Comparison of ENCODE assay signal across 29 cellular contexts in the genomic region with DNA sequence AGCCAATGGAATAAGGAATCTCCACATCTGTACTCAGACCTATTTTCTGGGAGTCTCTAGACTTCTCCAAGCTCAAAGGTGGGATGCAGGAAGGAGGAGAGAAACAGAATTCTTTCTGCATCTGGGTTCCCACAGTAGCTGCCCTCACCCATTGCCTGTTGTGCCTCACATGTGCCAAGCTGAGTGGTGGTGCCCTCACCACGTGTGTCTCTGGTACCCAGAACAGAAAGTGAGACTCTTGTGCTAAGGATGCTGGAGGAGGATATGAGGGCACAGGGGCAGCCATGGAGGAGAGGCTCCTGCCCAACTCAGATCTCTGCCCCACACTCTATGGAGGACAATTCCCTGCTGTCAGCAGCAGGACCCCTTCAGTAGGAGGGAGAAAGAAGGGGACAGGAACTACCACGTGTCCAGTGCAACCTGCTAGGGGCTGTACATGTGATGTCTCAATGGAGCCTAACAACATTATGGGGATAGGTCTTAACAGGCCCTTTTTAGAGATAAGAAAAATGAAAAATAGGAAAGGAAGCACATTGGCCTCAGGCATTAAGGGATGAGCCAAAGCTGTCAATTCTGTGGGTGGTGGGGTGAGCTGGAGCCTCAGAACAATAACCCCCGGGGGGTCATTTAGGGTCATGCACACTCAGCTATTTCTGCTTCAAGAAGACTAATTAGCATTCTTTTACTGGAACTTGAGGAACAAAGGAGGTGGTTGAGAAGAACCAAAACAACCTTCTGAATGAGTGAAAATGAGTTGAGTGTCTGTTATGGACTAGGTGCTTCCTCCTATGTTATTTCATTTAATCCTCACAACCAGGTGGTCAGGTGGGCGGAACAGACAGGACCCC. TPM values are rescaled to one million over a fixed set of nuclear protein-coding genes. Genes with fewer than 3 reads are reported as not detected.
DNase-seq lines count a peak whose midpoint lies in the region; ATAC-seq, FAIRE-seq and TF ChIP-seq lines count a peak whose summit lies in the region.
"Had no signal": no experiment of that assay in that cellular context is flagged by ENCODE, and none has a peak within 500 bp of the region (broad histone marks: within the 10 kb centered on the region; RNA-seq: fewer than 3 reads in every experiment).

No MANE protein-coding gene starts in this region.

- TF ChIP-seq RAD21 in A549 (conservative IDR thresholded peaks at IDR 0.05 in 1 of 2, IDR thresholded peaks at IDR 0.05 in 1 of 2) (no peak), H1 (IDR thresholded peaks at IDR 0.05 in 1 of 2, conservative IDR thresholded peaks at IDR 0.05 in 1 of 2; ENCODE audit: low read depth in 2 of 2, low read length in 2 of 2) (no peak)

- CTCF ChIA-PET in A549 (lab: Yijun Ruan, JAX) (interaction anchor here (0.9 to 2.2 kb wide), 4 partner anchors 9 to 42 kb away, joined by 3 to 8 read pairs (median 6); no protein-coding TSS in a partner anchor), H1 (lab: Charles Lee; ENCODE audit: partially characterized antibody) (interaction anchor here (0.6 to 2.1 kb wide), 6 partner anchors 17 to 74 kb away, joined by 3 to 13 read pairs (median 3); no protein-coding TSS in a partner anchor), WTC11 (lab: Charles Lee) (interaction anchor here (2.7 kb wide), 1 partner anchor 33 kb away, joined by 14 read pairs; no protein-coding TSS in a partner anchor)

- H2BK5ac ChIP-seq in H1 (ENCODE audit: low read depth, low read length) = no peak overlapping the region

- H2AFZ ChIP-seq in Karpas-422 (ENCODE audit: low read length) = no peak overlapping the region
- no peak overlapping the region for H2AFZ ChIP-seq in H1 (ENCODE audit: low read length)

- no peak overlapping the region for H3K4me3 Mint-ChIP-seq in stimulated activated effector memory CD8-positive, alpha-beta T cell treated with anti-CD3 and anti-CD28 coated beads, Interleukin-12 subunit alpha, Interleukin-12 subunit beta, amount 100 ng/mL, for 72 hours
- no peak overlapping the region for H3K4me3 Mint-ChIP-seq in WTC11
- H3K4me3 Mint-ChIP-seq: B cell; CD8-positive, alpha-beta T cell; H9 had no signal

- no peaks in the 10 kb centered on the region for H3K4me1 ChIP-seq in A549
- no peaks in the 10 kb centered on the region for H3K4me1 ChIP-seq in Karpas-422 (ENCODE audit: low read length)
- H3K4me1 ChIP-seq in H1 (replicated peaks in 1 of 4; ENCODE audit: control insufficient read depth in 3 of 4, insufficient read depth in 4 of 4, low read length in 3 of 4) = peaks cover 2 to 22% (median 9%) of the 10 kb centered on the region in 4 experiments

- no peak overlapping the region for H3K14ac ChIP-seq in H1 (ENCODE audit: insufficient read length)

- no peaks in the 10 kb centered on the region for H3K27me3 Mint-ChIP-seq in WTC11 (ENCODE audit: low read depth)

- H3K27me3 ChIP-seq in Karpas-422 (ENCODE audit: low read length) (no peaks in the 10 kb centered on the region), H1 (replicated peaks in 1 of 4; ENCODE audit: control insufficient read depth in 3 of 4, extremely low read depth in 1 of 4, insufficient read depth in 3 of 4, low read length in 3 of 4) (no peaks in the 10 kb centered on the region)

- FAIRE-seq in A549 (lab: Jason Lieb, UNC) = no peak
- FAIRE-seq in H1 (lab: Jason Lieb, UNC) = no peak
- FAIRE-seq: GM12891, GM19239 had no signal

- no peaks in the 10 kb centered on the region for H3K79me1 ChIP-seq in H1 (ENCODE audit: low read depth, low read length)

- no peak overlapping the region for H3K23ac ChIP-seq in H1 (ENCODE audit: insufficient read length)

- TF ChIP-seq EP300 in A549 (IDR thresholded peaks at IDR 0.05) (no peak), H1 (IDR thresholded peaks at IDR 0.05; ENCODE audit: borderline replicate concordance in 1 of 2, low read depth in 2 of 2, low read length in 2 of 2) (no peak)

- no peak overlapping the region for H4K5ac ChIP-seq in H1 (ENCODE audit: insufficient read length, low read depth, low read length)

- WGBS in A549 (ENCODE audit: missing lambda C conversion rate) = 24% methylated on average over 4 of the region's 4 CpGs
- WGBS in H1 (ENCODE audit: extremely low coverage in 1 of 2, insufficient coverage in 1 of 2, insufficient read length in 1 of 2, insufficient replicate concordance in 2 of 2, low coverage in 1 of 2, low lambda C conversion rate in 2 of 2, missing lambda C conversion rate in 1 of 2), 2 experiments = 74% methylated on average over 4 of the region's 4 CpGs; no CpG with 5 or more reads in 1 of the 2 experiments

- H3K27ac Mint-ChIP-seq in stimulated activated effector memory CD8-positive, alpha-beta T cell treated with anti-CD3 and anti-CD28 coated beads, Interleukin-12 subunit alpha, Interleukin-12 subunit beta, amount 100 ng/mL, for 72 hours = no peak overlapping the region
- no peak overlapping the region for H3K27ac Mint-ChIP-seq in WTC11
- H3K27ac Mint-ChIP-seq: B cell; CD8-positive, alpha-beta T cell; H9 had no signal

- DNase-seq in A549 (ENCODE audit: low read depth in 1 of 2, low spot score in 1 of 2) = no peak
- peak; percentile 14 for DNase-seq in Karpas-422
- no peak for DNase-seq in H1 (ENCODE audit: low read depth in 1 of 2, low spot score in 2 of 2)
- DNase-seq in stimulated activated effector memory CD8-positive, alpha-beta T cell treated with anti-CD3 and anti-CD28 coated beads, Interleukin-12 subunit alpha, Interleukin-12 subunit beta, amount 100 ng/mL, for 72 hours (ENCODE audit: low spot score in 2 of 2) = no peak
- DNase-seq in WTC11 (ENCODE audit: low spot score) = no peak
- no peak for DNase-seq in mesenteric fat pad (ENCODE audit: low spot score)
- DNase-seq: Caco-2; CD8-positive, alpha-beta T cell; EL; GF-D8; H9; IMR-90; NCI-H1048; NCI-H1417; NCI-H1694; NCI-H2029 treated with DMSO at 0.1 percent for 48 hours; NCI-H446 treated with DMSO at 0.1 percent for 48 hours; NCI-H526; SHP77 treated with DMSO at 0.1 percent for 48 hours had no signal

- H3K36me3 ChIP-seq in Karpas-422 (ENCODE audit: insufficient read depth, low read length) (no peaks in the 10 kb centered on the region), H1 (ENCODE audit: control insufficient read depth in 2 of 4, insufficient read depth in 4 of 4, low read length in 3 of 4) (no peaks in the 10 kb centered on the region)

- H3K4me2 ChIP-seq in A549 (no peak overlapping the region), Karpas-422 (ENCODE audit: low read depth, low read length, poor library complexity, severe bottlenecking) (no peak overlapping the region), H1 (ENCODE audit: insufficient read depth in 1 of 2, low read depth in 2 of 2, low read length in 2 of 2) (no peak overlapping the region; a peak in 1 of 4 replicates)
- H3K4me2 ChIP-seq: KMS-11 had no signal

- no peak overlapping the region for H3K4ac ChIP-seq in H1 (replicated peaks; ENCODE audit: insufficient read length, low read depth, low read length)

- H3K23me2 ChIP-seq in H1 (ENCODE audit: low read depth, low read length) = no peaks in the 10 kb centered on the region

- H3K9ac ChIP-seq in Karpas-422 (ENCODE audit: low read length) (no peak overlapping the region), H1 (replicated peaks in 1 of 4; ENCODE audit: extremely low read depth in 1 of 4, low read depth in 3 of 4, low read length in 3 of 4) (no peak overlapping the region)
- H3K9ac ChIP-seq: KMS-11 had no signal

- no peak for TF ChIP-seq POLR2A in A549 (IDR thresholded peaks at IDR 0.05; ENCODE audit: low read length)
- no peak for TF ChIP-seq POLR2A in H1 (IDR thresholded peaks at IDR 0.05; ENCODE audit: control extremely low read depth in 1 of 2, low read depth in 2 of 2, low read length in 2 of 2)

- H4K8ac ChIP-seq in H1 (ENCODE audit: extremely low read depth, insufficient read depth, low read length) = no peak overlapping the region

- no peaks in the 10 kb centered on the region for H3K9me2 ChIP-seq in Karpas-422 (replicated peaks; ENCODE audit: insufficient read depth, low read length)

- H3K9me3 Mint-ChIP-seq in stimulated activated effector memory CD8-positive, alpha-beta T cell treated with anti-CD3 and anti-CD28 coated beads, Interleukin-12 subunit alpha, Interleukin-12 subunit beta, amount 100 ng/mL, for 72 hours = no peaks in the 10 kb centered on the region
- H3K9me3 Mint-ChIP-seq in WTC11 = peaks cover 8% of the 10 kb centered on the region
- H3K9me3 Mint-ChIP-seq: H9 had no signal

- ATAC-seq in A549 (no peak), WTC11 (no peak), HG03354 (IDR thresholded peaks at IDR 0.05; ENCODE audit: poor library complexity, severe bottlenecking, unreplicated experiment) (no peak)
- ATAC-seq in stimulated activated effector memory CD8-positive, alpha-beta T cell treated with anti-CD3 and anti-CD28 coated beads, Interleukin-12 subunit alpha, Interleukin-12 subunit beta, amount 100 ng/mL, for 72 hours = peak; percentile 29
- ATAC-seq: CD8-positive, alpha-beta T cell; Panc1 had no signal

- H2BK12ac ChIP-seq in H1 (ENCODE audit: low read depth, low read length) = no peak overlapping the region

- H3K4me3 ChIP-seq in A549 (no peak overlapping the region), Karpas-422 (ENCODE audit: low read length) (no peak overlapping the region), H1 (ENCODE audit: extremely low read depth in 1 of 4, insufficient read depth in 2 of 4, low read depth in 3 of 4, low read length in 4 of 4) (no peak overlapping the region)

- H2AK5ac ChIP-seq in H1 (ENCODE audit: low read depth, low read length) = no peak overlapping the region

- H3K36me3 Mint-ChIP-seq in stimulated activated effector memory CD8-positive, alpha-beta T cell treated with anti-CD3 and anti-CD28 coated beads, Interleukin-12 subunit alpha, Interleukin-12 subunit beta, amount 100 ng/mL, for 72 hours = no peaks in the 10 kb centered on the region
- no peaks in the 10 kb centered on the region for H3K36me3 Mint-ChIP-seq in WTC11
- H3K36me3 Mint-ChIP-seq: CD8-positive, alpha-beta T cell had no signal

- H3K9me3 ChIP-seq in A549 = no peaks in the 10 kb centered on the region
- H3K9me3 ChIP-seq in Karpas-422 (ENCODE audit: low read length) = no peaks in the 10 kb centered on the region
- no peaks in the 10 kb centered on the region for H3K9me3 ChIP-seq in H1 (ENCODE audit: insufficient read depth in 2 of 2, low read depth in 1 of 2, low read length in 1 of 2)
- H3K9me3 ChIP-seq: Caco-2 had no signal

- no peak overlapping the region for H3K18ac ChIP-seq in H1 (ENCODE audit: extremely low read depth, low read length)

- TF ChIP-seq CTCF in A549 (IDR thresholded peaks at IDR 0.05) (no peak), H1 (IDR thresholded peaks at IDR 0.05; ENCODE audit: control extremely low read depth in 1 of 3, insufficient read depth in 1 of 3, low read depth in 1 of 3, low read length in 3 of 3) (no peak), WTC11 (IDR thresholded peaks at IDR 0.05) (no peak)

- no peak overlapping the region for H3K27ac ChIP-seq in A549
- no peak overlapping the region for H3K27ac ChIP-seq in Karpas-422 (ENCODE audit: low read length)
- H3K27ac ChIP-seq in H1 (ENCODE audit: low read depth, low read length) = no peak overlapping the region
- H3K27ac ChIP-seq: C4-2B, KMS-11, RWPE1 had no signal

- POLR2A ChIA-PET in A549 (lab: Yijun Ruan, JAX) = no interaction called here
- POLR2A ChIA-PET in H1 (lab: Charles Lee; ENCODE audit: partially characterized antibody) = no interaction called here
- POLR2A ChIA-PET in WTC11 (lab: Charles Lee) = interaction anchor here (0.6 kb wide), 1 partner anchor 87 kb away, joined by 12 read pairs; no protein-coding TSS in a partner anchor

- H4K91ac ChIP-seq in H1 (replicated peaks; ENCODE audit: insufficient read length, low read length) = peak overlapping the region; percentile 36

- no peaks in the 10 kb centered on the region for H4K20me1 ChIP-seq in Karpas-422 (ENCODE audit: insufficient read depth, low read depth, low read length)
- no peaks in the 10 kb centered on the region for H4K20me1 ChIP-seq in H1 (replicated peaks in 1 of 2; ENCODE audit: control insufficient read depth in 1 of 2, insufficient read depth in 2 of 2, low read length in 2 of 2)

- no peak overlapping the region for H2BK15ac ChIP-seq in H1 (ENCODE audit: low read length)

- no peaks in the 10 kb centered on the region for H3K4me1 Mint-ChIP-seq in stimulated activated effector memory CD8-positive, alpha-beta T cell treated with anti-CD3 and anti-CD28 coated beads, Interleukin-12 subunit alpha, Interleukin-12 subunit beta, amount 100 ng/mL, for 72 hours
- peaks cover 48% of the 10 kb centered on the region for H3K4me1 Mint-ChIP-seq in WTC11
- H3K4me1 Mint-ChIP-seq: B cell had no signal

- no peak overlapping the region for H2BK20ac ChIP-seq in H1 (ENCODE audit: low read length)

- H3K79me2 ChIP-seq in Karpas-422 (ENCODE audit: low read length) = no peaks in the 10 kb centered on the region
- no peaks in the 10 kb centered on the region for H3K79me2 ChIP-seq in H1 (ENCODE audit: control insufficient read depth in 1 of 2, insufficient read depth in 2 of 2, low read length in 2 of 2)

- no peak overlapping the region for H3K56ac ChIP-seq in H1 (replicated peaks; ENCODE audit: insufficient read length, low read depth, low read length)

- H2BK120ac ChIP-seq in H1 (replicated peaks; ENCODE audit: low read depth, low read length) = no peak overlapping the region

RNA-seq across cellular contexts. Expression of a gene that starts 16.3 kb away (rescaled TPM):
- polyA plus RNA-seq in A549 (2011; rRNA removed) = 0.13 and 0.22 TPM in 2 replicates
- 0.11 and 0.12 TPM in 2 replicates for polyA plus RNA-seq in A549 (2012; cell fraction: cytosol; rRNA removed)
- 0.35 and 0.51 TPM in 2 replicates for polyA plus RNA-seq in A549 (2012; cell fraction: nucleus; rRNA removed)
- polyA plus RNA-seq in A549 (2017; fragmentation: RNase III; extraction: RNeasy Plus Mini Kit Qiagen cat#74134 plus additional on column Dnase treatment) = 0.17 to 0.25 TPM (median 0.19 TPM) in 3 replicates
- 0.34 and 0.50 TPM in 2 replicates for polyA minus RNA-seq in A549 (2011; rRNA and poly(A)+ RNA removed)
- not detected in 2 replicates for total RNA-seq in Karpas-422 (2014; rRNA removed; shearing (Covaris generic); ENCODE audit: low replicate concordance)
- total RNA-seq in H1 (2021; fragmentation: NEBNext Ultra II Directional; extraction: Animal tissue kit (Norgen Biotek cat#: 25700)) = not detected in 2 replicates
- polyA plus RNA-seq in H1 (2011; rRNA removed) = under 0.01 TPM in 1 of 2 replicates, not detected in the other
- 0.01 TPM for polyA plus RNA-seq in H1 (2011; cell fraction: cytosol; rRNA removed)
- polyA plus RNA-seq in H1 (2011; cell fraction: nucleus; rRNA removed) = not detected
- not detected in 4 replicates for polyA plus RNA-seq in H1 (2012, experiment 1 of 2)
- not detected for polyA plus RNA-seq in H1 (2012, experiment 2 of 2)
- polyA plus RNA-seq in H1 (2013, experiment 1 of 2) = not detected
- polyA plus RNA-seq in H1 (2013, experiment 2 of 2) = under 0.01 TPM
- not detected in 2 replicates for polyA minus RNA-seq in H1 (2011; rRNA and poly(A)+ RNA removed)
- polyA minus RNA-seq in H1 (2011; cell fraction: cytosol; rRNA and poly(A)+ RNA removed) = not detected
- not detected for polyA minus RNA-seq in H1 (2011; cell fraction: nucleus; rRNA and poly(A)+ RNA removed)
- total RNA-seq in WTC11 (2021) = not detected in 3 replicates
- total RNA-seq in mesenteric fat pad = 0.19 TPM
- total RNA-seq: A172; CD8-positive, alpha-beta T cell; IMR-90; OCI-LY7 had no signal
